In genomic region chr21:24395320-24395933, GRCh38 we compare ENCODE assay signal across 28 cellular contexts.
DNase-seq lines count a peak whose midpoint lies in the region; ATAC-seq, FAIRE-seq and TF ChIP-seq lines count a peak whose summit lies in the region.
"Had no signal": no experiment of that assay in that cellular context is flagged by ENCODE, and none has a peak within 500 bp of the region (broad histone marks: within the 10 kb centered on the region; RNA-seq: fewer than 3 reads in every experiment).

No MANE protein-coding gene starts in this region.

- no peak for TF ChIP-seq RAD21 in HepG2 (CRISPR knock-in tag; IDR thresholded peaks at IDR 0.05)

- no peak for TF ChIP-seq EP300 in HepG2 (IDR thresholded peaks at IDR 0.05; ENCODE audit: low read depth in 2 of 2, low read length in 2 of 2)
- no peak for TF ChIP-seq EP300 in HepG2 (CRISPR knock-in tag; IDR thresholded peaks at IDR 0.05; ENCODE audit: borderline replicate concordance)

- no peak for TF ChIP-seq POLR2A in HepG2 (IDR thresholded peaks at IDR 0.05; ENCODE audit: insufficient read depth in 1 of 2, low read depth in 2 of 2, low read length in 2 of 2)

- peak; percentile 0 for DNase-seq in DMS53 treated with DMSO at 0.1 percent for 48 hours (lab: John Stamatoyannopoulos, UW; ENCODE audit: unreplicated experiment)
- peak; percentile 16 for DNase-seq in NCI-H146 treated with DMSO at 0.1 percent for 48 hours (lab: John Stamatoyannopoulos, UW; ENCODE audit: unreplicated experiment)
- peak; percentile 0 for DNase-seq in astrocyte (ENCODE audit: low read depth)
- no peak for DNase-seq in HepG2 (ENCODE audit: low spot score)
- no peak for DNase-seq in omental fat pad (ENCODE audit: low spot score)
- DNase-seq in endodermal cell = no peak
- DNase-seq in HAP-1 (ENCODE audit: low spot score in 2 of 2) = no peak
- DNase-seq: activated CD4-positive, alpha-beta T cell treated with anti-CD3 and anti-CD28 coated beads for 36 hours; activated CD8-positive, alpha-beta memory T cell treated with anti-CD3 and anti-CD28 coated beads for 24 hours; activated T-cell treated with anti-CD3 and anti-CD28 coated beads, Interleukin-2, amount 50 U/mL, for 1 hour; CD4-positive, CD25-positive, alpha-beta regulatory T cell; cortex of kidney; islet precursor cell; lower lobe of right lung; NCI-H1048; NCI-H2029 treated with DMSO at 0.1 percent for 48 hours; NCI-H226; nephron progenitor cell; posterior cingulate gyrus; right lobe of liver; SHP77 treated with DMSO at 0.1 percent for 48 hours; stimulated activated CD4-positive, alpha-beta T cell treated with anti-CD3 and anti-CD28 coated beads, Interleukin-4, amount 100 ng/mL, for 4 hours; stimulated activated naive CD4-positive, alpha-beta T cell; testis; uterus had no signal

- no TSS peak for BruUV-seq in HepG2 (replicated peaks; lab: Mats Ljungman, UMichigan)

- ATAC-seq in HepG2 (no peak), omental fat pad (ENCODE audit: low FRiP score) (no peak)
- ATAC-seq: activated CD4-positive, alpha-beta T cell treated with anti-CD3 and anti-CD28 coated beads for 36 hours; lower lobe of right lung had no signal

- in situ Hi-C loops in HepG2 (cut with HindIII; ENCODE audit: extremely low pct_ligation_motif_present, low pct_unique_long_range_greater_than_20kb) (no loop called here), HAP-1 (cut with MboI; ENCODE audit: low sequenced_read_pairs) (no loop called here)

- H3K9me3 ChIP-seq in astrocyte (ENCODE audit: insufficient read depth, low read depth, low read length) (no peaks in the 10 kb centered on the region), HepG2 (ENCODE audit: low read length) (peaks cover 65% of the 10 kb centered on the region), endodermal cell (ENCODE audit: control insufficient read depth, low read length) (peaks cover 8% of the 10 kb centered on the region), HAP-1 (no peaks in the 10 kb centered on the region)
- H3K9me3 ChIP-seq: lower lobe of right lung, right lobe of liver, testis, uterus had no signal

- no peaks in the 10 kb centered on the region for H4K20me1 ChIP-seq in astrocyte (ENCODE audit: insufficient read depth, low read length)
- H4K20me1 ChIP-seq in HepG2 (ENCODE audit: insufficient read depth, low read length) = no peaks in the 10 kb centered on the region

- H3K9ac ChIP-seq in astrocyte (ENCODE audit: low read length) (no peak overlapping the region), HepG2 (ENCODE audit: insufficient read depth, low read depth, low read length) (no peak overlapping the region), endodermal cell (ENCODE audit: extremely low read depth, low read length, poor library complexity, severe bottlenecking) (no peak overlapping the region)

- no peak overlapping the region for H3K4me3 Mint-ChIP-seq in astrocyte (ENCODE audit: unreplicated experiment)
- H3K4me3 Mint-ChIP-seq in endodermal cell = no peak overlapping the region
- H3K4me3 Mint-ChIP-seq: activated CD4-positive, alpha-beta T cell treated with anti-CD3 and anti-CD28 coated beads for 36 hours; CD4-positive, CD25-positive, alpha-beta regulatory T cell; nephron progenitor cell; T-helper 1 cell treated with Interleukin-12 subunit alpha and Interleukin-12 subunit beta and Interleukin-4 antibody, amounts not matched to agents 30 μg/mL and 1 μg/mL, for 36 hours had no signal

- H3K4me1 ChIP-seq in astrocyte (ENCODE audit: insufficient read depth, low read length) (no peaks in the 10 kb centered on the region), HepG2 (ENCODE audit: insufficient read depth, low read length) (no peaks in the 10 kb centered on the region), endodermal cell (ENCODE audit: control insufficient read depth, insufficient read depth, low read length) (no peaks in the 10 kb centered on the region), HAP-1 (no peaks in the 10 kb centered on the region; the same call in 1 of the 2 replicates)
- H3K4me1 ChIP-seq: lower lobe of right lung, right lobe of liver, testis, uterus had no signal

- no peak for FAIRE-seq in astrocyte (lab: Jason Lieb, UNC)
- FAIRE-seq in HepG2 (lab: Jason Lieb, UNC) = no peak
- FAIRE-seq: GM19239 had no signal

- no peaks in the 10 kb centered on the region for H3K27me3 Mint-ChIP-seq in astrocyte (ENCODE audit: low read depth, unreplicated experiment)
- no peaks in the 10 kb centered on the region for H3K27me3 Mint-ChIP-seq in endodermal cell (ENCODE audit: insufficient read depth)
- H3K27me3 Mint-ChIP-seq: activated CD4-positive, alpha-beta T cell treated with anti-CD3 and anti-CD28 coated beads for 36 hours; CD4-positive, CD25-positive, alpha-beta regulatory T cell had no signal

- H2AFZ ChIP-seq in astrocyte (ENCODE audit: low read depth, low read length) (no peak overlapping the region), HepG2 (ENCODE audit: low read length) (no peak overlapping the region)

- intact Hi-C loops in HepG2 (cut with micrococcal nuclease; ENCODE audit: unreplicated experiment) = no loop called here

- H3K36me3 ChIP-seq in astrocyte (ENCODE audit: insufficient read depth, low read length) = no peaks in the 10 kb centered on the region
- no peaks in the 10 kb centered on the region for H3K36me3 ChIP-seq in HepG2 (replicated peaks in 1 of 2; ENCODE audit: control insufficient read depth in 1 of 2, insufficient read depth in 2 of 2, low read length in 2 of 2)
- no peaks in the 10 kb centered on the region for H3K36me3 ChIP-seq in endodermal cell (ENCODE audit: control insufficient read depth, insufficient read depth, low read length)
- H3K36me3 ChIP-seq in HAP-1 (replicated peaks) = no peaks in the 10 kb centered on the region
- H3K36me3 ChIP-seq: cardiac muscle cell, lower lobe of right lung, right lobe of liver, uterus had no signal

- no peak for TF ChIP-seq CTCF in astrocyte (IDR thresholded peaks at IDR 0.05; ENCODE audit: insufficient read depth, low read depth, low read length)
- no peak for TF ChIP-seq CTCF in HepG2 (CRISPR knock-in tag; IDR thresholded peaks at IDR 0.05)
- TF ChIP-seq CTCF in omental fat pad (IDR thresholded peaks at IDR 0.05) = no peak
- TF ChIP-seq CTCF in endodermal cell (conservative IDR thresholded peaks at IDR 0.05) = no peak

- CTCF ChIA-PET in HepG2 (lab: Yijun Ruan, JAX; ENCODE audit: low intra/inter-chr PET ratio, low total read pairs) = no interaction called here

- H3K4me1 Mint-ChIP-seq in astrocyte (ENCODE audit: low read depth, unreplicated experiment) (no peaks in the 10 kb centered on the region), endodermal cell (peaks cover 3% of the 10 kb centered on the region)
- H3K4me1 Mint-ChIP-seq: activated CD4-positive, alpha-beta T cell treated with anti-CD3 and anti-CD28 coated beads for 36 hours; CD4-positive, CD25-positive, alpha-beta regulatory T cell; nephron progenitor cell had no signal

- H3K27me3 ChIP-seq in astrocyte (ENCODE audit: insufficient read depth, low read length) = no peaks in the 10 kb centered on the region
- no peaks in the 10 kb centered on the region for H3K27me3 ChIP-seq in HepG2 (ENCODE audit: control insufficient read depth in 1 of 2, insufficient read depth in 2 of 2, low read length in 2 of 2)
- no peaks in the 10 kb centered on the region for H3K27me3 ChIP-seq in endodermal cell (ENCODE audit: control insufficient read depth, insufficient read depth, low read length, poor library complexity, severe bottlenecking)
- no peaks in the 10 kb centered on the region for H3K27me3 ChIP-seq in HAP-1 (ENCODE audit: low read depth)
- H3K27me3 ChIP-seq: cardiac muscle cell, right lobe of liver, testis had no signal

- H3K9me3 Mint-ChIP-seq in astrocyte (ENCODE audit: unreplicated experiment) (no peaks in the 10 kb centered on the region), endodermal cell (peaks cover 13% of the 10 kb centered on the region)
- H3K9me3 Mint-ChIP-seq: T-helper 1 cell treated with Interleukin-12 subunit alpha and Interleukin-12 subunit beta and Interleukin-4 antibody, amounts not matched to agents 30 μg/mL and 1 μg/mL, for 36 hours had no signal

- no peaks in the 10 kb centered on the region for H3K79me2 ChIP-seq in astrocyte (ENCODE audit: insufficient read depth, low read length)
- H3K79me2 ChIP-seq in HepG2 (ENCODE audit: insufficient read depth, low read length) = no peaks in the 10 kb centered on the region

- H3K36me3 Mint-ChIP-seq in astrocyte (ENCODE audit: low read depth, unreplicated experiment) (no peaks in the 10 kb centered on the region), endodermal cell (ENCODE audit: low read depth) (no peaks in the 10 kb centered on the region)
- H3K36me3 Mint-ChIP-seq: CD4-positive, CD25-positive, alpha-beta regulatory T cell had no signal

- H3K27ac ChIP-seq in astrocyte (ENCODE audit: low read depth, low read length) (no peak overlapping the region), HepG2 (ENCODE audit: extremely low read length, insufficient read depth, low read length) (no peak overlapping the region), endodermal cell (ENCODE audit: low read depth, low read length) (no peak overlapping the region)
- H3K27ac ChIP-seq: cardiac muscle cell, lower lobe of right lung, right lobe of liver, testis, uterus had no signal

- H3K4me2 ChIP-seq in astrocyte (ENCODE audit: low read length) (no peak overlapping the region), HepG2 (ENCODE audit: low read depth, low read length) (no peak overlapping the region)

- POLR2A ChIA-PET in HepG2 (lab: Yijun Ruan, JAX) = no interaction called here

- H3K27ac Mint-ChIP-seq in astrocyte (ENCODE audit: unreplicated experiment) = peak overlapping the region; percentile 14
- no peak overlapping the region for H3K27ac Mint-ChIP-seq in endodermal cell
- H3K27ac Mint-ChIP-seq: activated CD4-positive, alpha-beta T cell treated with anti-CD3 and anti-CD28 coated beads for 36 hours; CD4-positive, CD25-positive, alpha-beta regulatory T cell; nephron progenitor cell; T-helper 1 cell treated with Interleukin-12 subunit alpha and Interleukin-12 subunit beta and Interleukin-4 antibody, amounts not matched to agents 30 μg/mL and 1 μg/mL, for 36 hours had no signal

- 8% methylated on average over 2 of the region's 2 CpGs for WGBS in HepG2 (ENCODE audit: low lambda C conversion rate)
- WGBS in endodermal cell (ENCODE audit: insufficient coverage in 1 of 2, insufficient read length in 1 of 2), 2 experiments = 80 to 90% methylated on average over 2 of the region's 2 CpGs

- no peak overlapping the region for H3K4me3 ChIP-seq in astrocyte (ENCODE audit: insufficient read depth, low read depth, low read length)
- H3K4me3 ChIP-seq in HepG2 (replicated peaks in 1 of 3; ENCODE audit: insufficient read depth in 1 of 3, low read depth in 2 of 3, low read length in 3 of 3) = no peak overlapping the region
- H3K4me3 ChIP-seq in endodermal cell (ENCODE audit: low read length) = no peak overlapping the region
- H3K4me3 ChIP-seq in HAP-1 = no peak overlapping the region
- H3K4me3 ChIP-seq: cardiac muscle cell, lower lobe of right lung, right lobe of liver, testis, uterus had no signal

TF ChIP-seq in HepG2, 621 proteins besides CTCF, POLR2A, EP300 and RAD21:
- TF ChIP-seq NFE2L2 (IDR thresholded peaks at IDR 0.05; ENCODE audit: low read length) (peak; percentile 70), ZKSCAN8 (CRISPR knock-in tag; IDR thresholded peaks at IDR 0.05; ENCODE audit: borderline replicate concordance) (no peak), MAFK (conservative IDR thresholded peaks at IDR 0.05 in 1 of 2, IDR thresholded peaks at IDR 0.05 in 1 of 2; ENCODE audit: low read length in 2 of 2) (peak; percentile 33 to 56; a peak in 3 of 4 replicates)

Comparison
In these comparisons a context has a peak if more than half of its experiments do, and no peak if none do; other contexts are left out.
1. DNase-seq: peak in DMS53 treated with DMSO at 0.1 percent for 48 hours (single experiment), NCI-H146 treated with DMSO at 0.1 percent for 48 hours (single experiment) and astrocyte (single experiment); none in HepG2 (single experiment), omental fat pad (single experiment), endodermal cell (single experiment) and HAP-1 (0 of 2).